1 cellular context compared by ENCODE assay signal in the genomic region with DNA sequence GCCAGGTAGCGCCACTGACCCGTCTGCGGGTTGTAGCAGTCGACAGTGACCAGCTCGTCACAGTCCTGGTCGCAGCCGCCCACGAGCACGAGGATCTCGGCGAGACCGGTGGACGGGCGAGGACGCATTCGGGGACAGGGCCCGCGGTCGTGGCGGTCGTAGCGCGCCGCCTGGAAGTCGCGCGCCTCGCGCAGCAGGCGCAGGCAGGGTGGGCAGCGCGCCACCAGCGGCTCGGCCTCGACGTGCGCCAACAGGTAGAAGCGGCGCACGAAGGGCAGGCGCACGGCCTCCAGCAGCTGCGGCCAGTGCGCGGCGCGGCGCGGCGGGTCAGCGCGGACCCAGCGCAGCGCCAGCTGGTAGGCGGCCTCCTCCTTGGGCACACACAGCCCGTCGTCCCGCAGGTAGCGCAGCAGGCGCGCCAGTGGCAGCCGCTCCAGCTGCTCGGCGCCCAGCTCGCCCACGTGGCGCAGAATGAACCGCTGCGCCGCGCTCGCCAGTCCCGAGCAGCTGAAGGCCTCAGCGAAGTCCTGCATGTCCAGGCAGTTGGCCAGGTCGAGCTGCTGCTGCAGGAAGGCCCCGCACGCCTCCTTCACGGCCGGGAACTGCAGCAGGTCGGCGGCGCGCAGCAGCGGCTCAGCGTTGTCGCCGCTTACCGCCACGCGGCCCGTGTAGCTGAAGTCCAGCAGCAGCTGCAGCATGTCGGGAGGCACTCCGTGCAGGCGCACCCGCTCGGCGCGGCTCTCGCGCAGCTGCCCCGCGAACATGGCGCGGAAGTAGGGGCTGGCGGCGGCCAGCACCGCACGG.
A peak's percentile ranks its signal among the peaks of the same experiment; 100 is the strongest.
TF ChIP-seq lines count a peak whose summit lies in the region.

No MANE protein-coding gene starts in this region.

TF ChIP-seq in HepG2, 621 proteins besides CTCF, POLR2A, EP300 and RAD21 (continued from another document and continues in another):
- TF ChIP-seq KLF13 (CRISPR knock-in tag; IDR thresholded peaks at IDR 0.05) (0 out of 2 replicates have a peak, but pooled peaks have one; percentile 30), ZFP36L2 (CRISPR knock-in tag; IDR thresholded peaks at IDR 0.05) (no peak), SMAD1 (CRISPR knock-in tag; IDR thresholded peaks at IDR 0.05; ENCODE audit: borderline replicate concordance, low read depth) (no peak), ARNT (IDR thresholded peaks at IDR 0.05) (no peak), NPAS2 (CRISPR knock-in tag; IDR thresholded peaks at IDR 0.05; ENCODE audit: borderline replicate concordance) (no peak), EHMT2 (IDR thresholded peaks at IDR 0.05; ENCODE audit: borderline replicate concordance, low read depth, low read length) (no peak), IKZF1 (IDR thresholded peaks at IDR 0.05) (no peak), ZNF432 (CRISPR knock-in tag; IDR thresholded peaks at IDR 0.05; ENCODE audit: borderline replicate concordance) (no peak), ZNF234 (CRISPR knock-in tag; conservative IDR thresholded peaks at IDR 0.05) (0 out of 2 replicates have a peak, but pooled peaks have one; percentile 45), PCBP1 (IDR thresholded peaks at IDR 0.05; ENCODE audit: borderline replicate concordance, low read depth, low read length) (no peak), ZC3H13 (CRISPR knock-in tag; IDR thresholded peaks at IDR 0.05) (no peak; the same call in 1 of the 2 replicates), SPEN (CRISPR knock-in tag; IDR thresholded peaks at IDR 0.05; ENCODE audit: low read depth) (no peak), ZNF264 (CRISPR knock-in tag; IDR thresholded peaks at IDR 0.05) (no peak), AHR (CRISPR knock-in tag; IDR thresholded peaks at IDR 0.05) (no peak; the same call in 1 of the 2 replicates), CCAR2 (optimal IDR thresholded peaks at IDR 0.05; ENCODE audit: low read depth, low read length) (no peak), NKX3-1 (CRISPR knock-in tag; IDR thresholded peaks at IDR 0.05) (no peak), SUZ12 (IDR thresholded peaks at IDR 0.05; ENCODE audit: low read depth, low read length) (no peak), CENPX (CRISPR knock-in tag; IDR thresholded peaks at IDR 0.05) (no peak), ZNF605 (CRISPR knock-in tag; IDR thresholded peaks at IDR 0.05) (no peak), NFATC3 (CRISPR knock-in tag; IDR thresholded peaks at IDR 0.05) (no peak), ZNF331 (CRISPR knock-in tag; IDR thresholded peaks at IDR 0.05) (no peak), ZNF337 (CRISPR knock-in tag; IDR thresholded peaks at IDR 0.05; ENCODE audit: borderline replicate concordance, low read depth) (no peak)
- TF ChIP-seq, protein P1, sequence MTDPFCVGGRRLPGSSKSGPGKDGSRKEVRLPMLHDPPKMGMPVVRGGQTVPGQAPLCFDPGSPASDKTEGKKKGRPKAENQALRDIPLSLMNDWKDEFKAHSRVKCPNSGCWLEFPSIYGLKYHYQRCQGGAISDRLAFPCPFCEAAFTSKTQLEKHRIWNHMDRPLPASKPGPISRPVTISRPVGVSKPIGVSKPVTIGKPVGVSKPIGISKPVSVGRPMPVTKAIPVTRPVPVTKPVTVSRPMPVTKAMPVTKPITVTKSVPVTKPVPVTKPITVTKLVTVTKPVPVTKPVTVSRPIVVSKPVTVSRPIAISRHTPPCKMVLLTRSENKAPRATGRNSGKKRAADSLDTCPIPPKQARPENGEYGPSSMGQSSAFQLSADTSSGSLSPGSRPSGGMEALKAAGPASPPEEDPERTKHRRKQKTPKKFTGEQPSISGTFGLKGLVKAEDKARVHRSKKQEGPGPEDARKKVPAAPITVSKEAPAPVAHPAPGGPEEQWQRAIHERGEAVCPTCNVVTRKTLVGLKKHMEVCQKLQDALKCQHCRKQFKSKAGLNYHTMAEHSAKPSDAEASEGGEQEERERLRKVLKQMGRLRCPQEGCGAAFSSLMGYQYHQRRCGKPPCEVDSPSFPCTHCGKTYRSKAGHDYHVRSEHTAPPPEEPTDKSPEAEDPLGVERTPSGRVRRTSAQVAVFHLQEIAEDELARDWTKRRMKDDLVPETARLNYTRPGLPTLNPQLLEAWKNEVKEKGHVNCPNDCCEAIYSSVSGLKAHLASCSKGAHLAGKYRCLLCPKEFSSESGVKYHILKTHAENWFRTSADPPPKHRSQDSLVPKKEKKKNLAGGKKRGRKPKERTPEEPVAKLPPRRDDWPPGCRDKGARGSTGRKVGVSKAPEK (CRISPR knock-in tag; IDR thresholded peaks at IDR 0.05; ENCODE audit: borderline replicate concordance): no peak
- TF ChIP-seq, protein P2, sequence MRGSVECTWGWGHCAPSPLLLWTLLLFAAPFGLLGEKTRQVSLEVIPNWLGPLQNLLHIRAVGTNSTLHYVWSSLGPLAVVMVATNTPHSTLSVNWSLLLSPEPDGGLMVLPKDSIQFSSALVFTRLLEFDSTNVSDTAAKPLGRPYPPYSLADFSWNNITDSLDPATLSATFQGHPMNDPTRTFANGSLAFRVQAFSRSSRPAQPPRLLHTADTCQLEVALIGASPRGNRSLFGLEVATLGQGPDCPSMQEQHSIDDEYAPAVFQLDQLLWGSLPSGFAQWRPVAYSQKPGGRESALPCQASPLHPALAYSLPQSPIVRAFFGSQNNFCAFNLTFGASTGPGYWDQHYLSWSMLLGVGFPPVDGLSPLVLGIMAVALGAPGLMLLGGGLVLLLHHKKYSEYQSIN (CRISPR knock-in tag; IDR thresholded peaks at IDR 0.05; ENCODE audit: borderline replicate concordance): 0 out of 2 replicates have a peak, but pooled peaks have one; percentile 23
- TF ChIP-seq, protein P3, sequence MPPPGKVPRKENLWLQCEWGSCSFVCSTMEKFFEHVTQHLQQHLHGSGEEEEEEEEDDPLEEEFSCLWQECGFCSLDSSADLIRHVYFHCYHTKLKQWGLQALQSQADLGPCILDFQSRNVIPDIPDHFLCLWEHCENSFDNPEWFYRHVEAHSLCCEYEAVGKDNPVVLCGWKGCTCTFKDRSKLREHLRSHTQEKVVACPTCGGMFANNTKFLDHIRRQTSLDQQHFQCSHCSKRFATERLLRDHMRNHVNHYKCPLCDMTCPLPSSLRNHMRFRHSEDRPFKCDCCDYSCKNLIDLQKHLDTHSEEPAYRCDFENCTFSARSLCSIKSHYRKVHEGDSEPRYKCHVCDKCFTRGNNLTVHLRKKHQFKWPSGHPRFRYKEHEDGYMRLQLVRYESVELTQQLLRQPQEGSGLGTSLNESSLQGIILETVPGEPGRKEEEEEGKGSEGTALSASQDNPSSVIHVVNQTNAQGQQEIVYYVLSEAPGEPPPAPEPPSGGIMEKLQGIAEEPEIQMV (CRISPR knock-in tag; IDR thresholded peaks at IDR 0.05; ENCODE audit: low read depth): no peak
- TF ChIP-seq, protein P4, sequence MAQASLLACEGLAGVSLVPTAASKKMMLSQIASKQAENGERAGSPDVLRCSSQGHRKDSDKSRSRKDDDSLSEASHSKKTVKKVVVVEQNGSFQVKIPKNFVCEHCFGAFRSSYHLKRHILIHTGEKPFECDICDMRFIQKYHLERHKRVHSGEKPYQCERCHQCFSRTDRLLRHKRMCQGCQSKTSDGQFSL (CRISPR knock-in tag; IDR thresholded peaks at IDR 0.05): peak; percentile 5; the same call in 1 of the 2 replicates
- TF ChIP-seq, protein P5, sequence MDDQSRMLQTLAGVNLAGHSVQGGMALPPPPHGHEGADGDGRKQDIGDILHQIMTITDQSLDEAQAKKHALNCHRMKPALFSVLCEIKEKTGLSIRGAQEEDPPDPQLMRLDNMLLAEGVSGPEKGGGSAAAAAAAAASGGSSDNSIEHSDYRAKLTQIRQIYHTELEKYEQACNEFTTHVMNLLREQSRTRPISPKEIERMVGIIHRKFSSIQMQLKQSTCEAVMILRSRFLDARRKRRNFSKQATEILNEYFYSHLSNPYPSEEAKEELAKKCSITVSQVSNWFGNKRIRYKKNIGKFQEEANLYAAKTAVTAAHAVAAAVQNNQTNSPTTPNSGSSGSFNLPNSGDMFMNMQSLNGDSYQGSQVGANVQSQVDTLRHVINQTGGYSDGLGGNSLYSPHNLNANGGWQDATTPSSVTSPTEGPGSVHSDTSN (CRISPR knock-in tag; IDR thresholded peaks at IDR 0.05; ENCODE audit: borderline replicate concordance): no peak
- TF ChIP-seq, protein P6, sequence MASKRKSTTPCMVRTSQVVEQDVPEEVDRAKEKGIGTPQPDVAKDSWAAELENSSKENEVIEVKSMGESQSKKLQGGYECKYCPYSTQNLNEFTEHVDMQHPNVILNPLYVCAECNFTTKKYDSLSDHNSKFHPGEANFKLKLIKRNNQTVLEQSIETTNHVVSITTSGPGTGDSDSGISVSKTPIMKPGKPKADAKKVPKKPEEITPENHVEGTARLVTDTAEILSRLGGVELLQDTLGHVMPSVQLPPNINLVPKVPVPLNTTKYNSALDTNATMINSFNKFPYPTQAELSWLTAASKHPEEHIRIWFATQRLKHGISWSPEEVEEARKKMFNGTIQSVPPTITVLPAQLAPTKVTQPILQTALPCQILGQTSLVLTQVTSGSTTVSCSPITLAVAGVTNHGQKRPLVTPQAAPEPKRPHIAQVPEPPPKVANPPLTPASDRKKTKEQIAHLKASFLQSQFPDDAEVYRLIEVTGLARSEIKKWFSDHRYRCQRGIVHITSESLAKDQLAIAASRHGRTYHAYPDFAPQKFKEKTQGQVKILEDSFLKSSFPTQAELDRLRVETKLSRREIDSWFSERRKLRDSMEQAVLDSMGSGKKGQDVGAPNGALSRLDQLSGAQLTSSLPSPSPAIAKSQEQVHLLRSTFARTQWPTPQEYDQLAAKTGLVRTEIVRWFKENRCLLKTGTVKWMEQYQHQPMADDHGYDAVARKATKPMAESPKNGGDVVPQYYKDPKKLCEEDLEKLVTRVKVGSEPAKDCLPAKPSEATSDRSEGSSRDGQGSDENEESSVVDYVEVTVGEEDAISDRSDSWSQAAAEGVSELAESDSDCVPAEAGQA (IDR thresholded peaks at IDR 0.05; ENCODE audit: low read depth): no peak
- TF ChIP-seq, protein P6 (CRISPR knock-in tag; IDR thresholded peaks at IDR 0.05; ENCODE audit: borderline replicate concordance): peak; percentile 80
- TF ChIP-seq, protein P7, sequence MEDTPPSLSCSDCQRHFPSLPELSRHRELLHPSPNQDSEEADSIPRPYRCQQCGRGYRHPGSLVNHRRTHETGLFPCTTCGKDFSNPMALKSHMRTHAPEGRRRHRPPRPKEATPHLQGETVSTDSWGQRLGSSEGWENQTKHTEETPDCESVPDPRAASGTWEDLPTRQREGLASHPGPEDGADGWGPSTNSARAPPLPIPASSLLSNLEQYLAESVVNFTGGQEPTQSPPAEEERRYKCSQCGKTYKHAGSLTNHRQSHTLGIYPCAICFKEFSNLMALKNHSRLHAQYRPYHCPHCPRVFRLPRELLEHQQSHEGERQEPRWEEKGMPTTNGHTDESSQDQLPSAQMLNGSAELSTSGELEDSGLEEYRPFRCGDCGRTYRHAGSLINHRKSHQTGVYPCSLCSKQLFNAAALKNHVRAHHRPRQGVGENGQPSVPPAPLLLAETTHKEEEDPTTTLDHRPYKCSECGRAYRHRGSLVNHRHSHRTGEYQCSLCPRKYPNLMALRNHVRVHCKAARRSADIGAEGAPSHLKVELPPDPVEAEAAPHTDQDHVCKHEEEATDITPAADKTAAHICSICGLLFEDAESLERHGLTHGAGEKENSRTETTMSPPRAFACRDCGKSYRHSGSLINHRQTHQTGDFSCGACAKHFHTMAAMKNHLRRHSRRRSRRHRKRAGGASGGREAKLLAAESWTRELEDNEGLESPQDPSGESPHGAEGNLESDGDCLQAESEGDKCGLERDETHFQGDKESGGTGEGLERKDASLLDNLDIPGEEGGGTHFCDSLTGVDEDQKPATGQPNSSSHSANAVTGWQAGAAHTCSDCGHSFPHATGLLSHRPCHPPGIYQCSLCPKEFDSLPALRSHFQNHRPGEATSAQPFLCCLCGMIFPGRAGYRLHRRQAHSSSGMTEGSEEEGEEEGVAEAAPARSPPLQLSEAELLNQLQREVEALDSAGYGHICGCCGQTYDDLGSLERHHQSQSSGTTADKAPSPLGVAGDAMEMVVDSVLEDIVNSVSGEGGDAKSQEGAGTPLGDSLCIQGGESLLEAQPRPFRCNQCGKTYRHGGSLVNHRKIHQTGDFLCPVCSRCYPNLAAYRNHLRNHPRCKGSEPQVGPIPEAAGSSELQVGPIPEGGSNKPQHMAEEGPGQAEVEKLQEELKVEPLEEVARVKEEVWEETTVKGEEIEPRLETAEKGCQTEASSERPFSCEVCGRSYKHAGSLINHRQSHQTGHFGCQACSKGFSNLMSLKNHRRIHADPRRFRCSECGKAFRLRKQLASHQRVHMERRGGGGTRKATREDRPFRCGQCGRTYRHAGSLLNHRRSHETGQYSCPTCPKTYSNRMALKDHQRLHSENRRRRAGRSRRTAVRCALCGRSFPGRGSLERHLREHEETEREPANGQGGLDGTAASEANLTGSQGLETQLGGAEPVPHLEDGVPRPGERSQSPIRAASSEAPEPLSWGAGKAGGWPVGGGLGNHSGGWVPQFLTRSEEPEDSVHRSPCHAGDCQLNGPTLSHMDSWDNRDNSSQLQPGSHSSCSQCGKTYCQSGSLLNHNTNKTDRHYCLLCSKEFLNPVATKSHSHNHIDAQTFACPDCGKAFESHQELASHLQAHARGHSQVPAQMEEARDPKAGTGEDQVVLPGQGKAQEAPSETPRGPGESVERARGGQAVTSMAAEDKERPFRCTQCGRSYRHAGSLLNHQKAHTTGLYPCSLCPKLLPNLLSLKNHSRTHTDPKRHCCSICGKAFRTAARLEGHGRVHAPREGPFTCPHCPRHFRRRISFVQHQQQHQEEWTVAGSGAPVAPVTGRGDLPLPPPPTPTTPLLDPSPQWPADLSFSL (CRISPR knock-in tag; IDR thresholded peaks at IDR 0.05): no peak
- TF ChIP-seq, protein P8, sequence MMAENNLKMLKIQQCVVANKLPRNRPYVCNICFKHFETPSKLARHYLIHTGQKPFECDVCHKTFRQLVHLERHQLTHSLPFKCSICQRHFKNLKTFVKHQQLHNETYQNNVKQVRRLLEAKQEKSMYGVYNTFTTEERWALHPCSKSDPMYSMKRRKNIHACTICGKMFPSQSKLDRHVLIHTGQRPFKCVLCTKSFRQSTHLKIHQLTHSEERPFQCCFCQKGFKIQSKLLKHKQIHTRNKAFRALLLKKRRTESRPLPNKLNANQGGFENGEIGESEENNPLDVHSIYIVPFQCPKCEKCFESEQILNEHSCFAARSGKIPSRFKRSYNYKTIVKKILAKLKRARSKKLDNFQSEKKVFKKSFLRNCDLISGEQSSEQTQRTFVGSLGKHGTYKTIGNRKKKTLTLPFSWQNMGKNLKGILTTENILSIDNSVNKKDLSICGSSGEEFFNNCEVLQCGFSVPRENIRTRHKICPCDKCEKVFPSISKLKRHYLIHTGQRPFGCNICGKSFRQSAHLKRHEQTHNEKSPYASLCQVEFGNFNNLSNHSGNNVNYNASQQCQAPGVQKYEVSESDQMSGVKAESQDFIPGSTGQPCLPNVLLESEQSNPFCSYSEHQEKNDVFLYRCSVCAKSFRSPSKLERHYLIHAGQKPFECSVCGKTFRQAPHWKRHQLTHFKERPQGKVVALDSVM (CRISPR knock-in tag; IDR thresholded peaks at IDR 0.05): peak; percentile 37; the same call in 1 of the 2 replicates
